ENCODE assay signal across 1 cellular context in the genomic region with DNA sequence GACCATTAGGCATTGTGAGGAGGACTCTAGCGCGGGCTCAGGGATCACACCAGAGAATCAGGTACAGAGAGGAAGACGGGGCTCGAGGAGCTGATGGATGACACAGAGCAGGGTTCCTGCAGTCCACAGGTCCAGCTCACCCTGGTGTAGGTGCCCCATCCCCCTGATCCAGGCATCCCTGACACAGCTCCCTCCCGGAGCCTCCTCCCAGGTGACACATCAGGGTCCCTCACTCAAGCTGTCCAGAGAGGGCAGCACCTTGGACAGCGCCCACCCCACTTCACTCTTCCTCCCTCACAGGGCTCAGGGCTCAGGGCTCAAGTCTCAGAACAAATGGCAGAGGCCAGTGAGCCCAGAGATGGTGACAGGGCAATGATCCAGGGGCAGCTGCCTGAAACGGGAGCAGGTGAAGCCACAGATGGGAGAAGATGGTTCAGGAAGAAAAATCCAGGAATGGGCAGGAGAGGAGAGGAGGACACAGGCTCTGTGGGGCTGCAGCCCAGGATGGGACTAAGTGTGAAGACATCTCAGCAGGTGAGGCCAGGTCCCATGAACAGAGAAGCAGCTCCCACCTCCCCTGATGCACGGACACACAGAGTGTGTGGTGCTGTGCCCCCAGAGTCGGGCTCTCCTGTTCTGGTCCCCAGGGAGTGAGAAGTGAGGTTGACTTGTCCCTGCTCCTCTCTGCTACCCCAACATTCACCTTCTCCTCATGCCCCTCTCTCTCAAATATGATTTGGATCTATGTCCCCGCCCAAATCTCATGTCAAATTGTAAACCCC.
A peak's percentile ranks its signal among the peaks of the same experiment; 100 is the strongest.
TF ChIP-seq lines count a peak whose summit lies in the region.

No MANE protein-coding gene starts in this region.

TF ChIP-seq in HepG2, 621 proteins besides CTCF, POLR2A, EP300 and RAD21 (continued from another document):
- no peak for TF ChIP-seq BATF2 (CRISPR knock-in tag; IDR thresholded peaks at IDR 0.05)
- no peak for TF ChIP-seq NR2C2 (CRISPR knock-in tag; IDR thresholded peaks at IDR 0.05; ENCODE audit: borderline replicate concordance)
- TF ChIP-seq TCF7 (IDR thresholded peaks at IDR 0.05; ENCODE audit: low read depth), result no peak
- TF ChIP-seq HHEX (CRISPR knock-in tag; IDR thresholded peaks at IDR 0.05), result no peak
- peak; percentile 59; the same call in 1 of the 2 replicates for TF ChIP-seq NFKB2 (CRISPR knock-in tag; IDR thresholded peaks at IDR 0.05; ENCODE audit: borderline replicate concordance)
- TF ChIP-seq, protein P1, sequence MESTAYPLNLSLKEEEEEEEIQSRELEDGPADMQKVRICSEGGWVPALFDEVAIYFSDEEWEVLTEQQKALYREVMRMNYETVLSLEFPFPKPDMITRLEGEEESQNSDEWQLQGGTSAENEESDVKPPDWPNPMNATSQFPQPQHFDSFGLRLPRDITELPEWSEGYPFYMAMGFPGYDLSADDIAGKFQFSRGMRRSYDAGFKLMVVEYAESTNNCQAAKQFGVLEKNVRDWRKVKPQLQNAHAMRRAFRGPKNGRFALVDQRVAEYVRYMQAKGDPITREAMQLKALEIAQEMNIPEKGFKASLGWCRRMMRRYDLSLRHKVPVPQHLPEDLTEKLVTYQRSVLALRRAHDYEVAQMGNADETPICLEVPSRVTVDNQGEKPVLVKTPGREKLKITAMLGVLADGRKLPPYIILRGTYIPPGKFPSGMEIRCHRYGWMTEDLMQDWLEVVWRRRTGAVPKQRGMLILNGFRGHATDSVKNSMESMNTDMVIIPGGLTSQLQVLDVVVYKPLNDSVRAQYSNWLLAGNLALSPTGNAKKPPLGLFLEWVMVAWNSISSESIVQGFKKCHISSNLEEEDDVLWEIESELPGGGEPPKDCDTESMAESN (CRISPR knock-in tag; conservative IDR thresholded peaks at IDR 0.05), result no peak
- TF ChIP-seq TOPORS (CRISPR knock-in tag; IDR thresholded peaks at IDR 0.05), result no peak
